Comparison of ENCODE assay signal across 7 cellular contexts in genomic region chr4:110620352-110621327, GRCh38.
DNase-seq lines count a peak whose midpoint lies in the region; ATAC-seq and TF ChIP-seq lines count a peak whose summit lies in the region.

No MANE protein-coding gene starts in this region.

- CTCF ChIA-PET in RWPE1 (lab: Yijun Ruan, JAX), result interaction anchor here (0.6 to 0.9 kb wide), 5 partner anchors 9 to 1010 kb away, joined by 3 to 4 read pairs (median 4); no protein-coding TSS in a partner anchor

- no peak overlapping the region for H3K4me3 ChIP-seq in retinal pigment epithelial cell (ENCODE audit: low read length)

- POLR2A ChIA-PET in RWPE1 (lab: Yijun Ruan, JAX; ENCODE audit: low non-redundant PET), result no interaction called here

- TF ChIP-seq CTCF in RWPE1 (conservative IDR thresholded peaks at IDR 0.05; ENCODE audit: low read depth) (0 out of 2 replicates have a peak, but pooled peaks have one; percentile 13), retinal pigment epithelial cell (conservative IDR thresholded peaks at IDR 0.05; ENCODE audit: low read depth, low read length) (peak; percentile 36)

- DNase-seq in RWPE1 (ENCODE audit: low spot score) (peak; percentile 48), germinal center (ENCODE audit: low spot score) (peak; percentile 23), retinal pigment epithelial cell (ENCODE audit: low read depth) (no peak), T1000 (lab: John Stamatoyannopoulos, UW) (no peak), T-helper 9 cell (no peak)

- ATAC-seq in GM21619 (IDR thresholded peaks at IDR 0.05; ENCODE audit: unreplicated experiment) (peak; percentile 41), GM18520 (IDR thresholded peaks at IDR 0.05; ENCODE audit: unreplicated experiment) (no peak)

- H3K27ac ChIP-seq in RWPE1, result peak overlapping the region; percentile 18

Comparison
In these comparisons a context has a peak if more than half of its experiments do, and no peak if none do; other contexts are left out.
1. DNase-seq: peak in RWPE1 (single experiment) and germinal center (single experiment); none in retinal pigment epithelial cell (single experiment), T1000 (single experiment) and T-helper 9 cell (single experiment).